ENCODE assay signal across 19 cellular contexts in the genomic region with DNA sequence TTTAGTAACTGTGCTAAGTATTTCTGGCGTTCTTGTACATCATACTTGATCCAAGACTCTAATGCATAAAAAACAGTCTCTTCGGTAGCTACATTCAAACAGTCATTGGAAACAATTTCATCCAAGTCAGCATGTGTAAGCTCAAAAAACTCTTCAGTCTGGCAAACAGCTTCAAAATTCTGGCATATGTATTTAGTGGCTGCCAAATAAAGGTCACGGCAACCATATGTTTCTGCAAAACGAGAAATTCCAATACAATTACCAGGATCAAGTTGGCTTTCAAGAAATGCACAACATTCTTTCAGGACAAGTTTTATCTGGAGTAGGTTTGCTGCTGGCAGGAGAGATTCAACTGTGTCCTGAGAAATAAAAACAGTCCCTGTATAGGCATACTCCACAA. TPM values are rescaled to one million over a fixed set of nuclear protein-coding genes. Genes with fewer than 3 reads are reported as not detected.
DNase-seq lines count a peak whose midpoint lies in the region; ATAC-seq and TF ChIP-seq lines count a peak whose summit lies in the region.
"Had no signal": no experiment of that assay in that cellular context is flagged by ENCODE, and none has a peak within 500 bp of the region (broad histone marks: within the 10 kb centered on the region; RNA-seq: fewer than 3 reads in every experiment).

No MANE protein-coding gene starts in this region.

- no peak overlapping the region for H2AFZ ChIP-seq in H9 (ENCODE audit: low read length)

- no peak overlapping the region for H2BK15ac ChIP-seq in H9 (ENCODE audit: low read depth, low read length)

- ATAC-seq in SK-N-SH treated with all-trans-retinoic acid at 6 μM for 48 hours: peak; percentile 96
- ATAC-seq: activated naive CD8-positive, alpha-beta T cell treated with anti-CD3 and anti-CD28 coated beads, Interleukin-2, amount 50 U/mL, for 24 hours; activated T-helper 17 cell treated with anti-CD3 and anti-CD28 coated beads, Interleukin-2, amount 50 U/mL, for 72 hours; left cardiac atrium; stimulated activated effector memory CD8-positive, alpha-beta T cell treated with anti-CD3 and anti-CD28 coated beads, Interleukin-12 subunit alpha, Interleukin-12 subunit beta, amount 100 ng/mL, for 72 hours had no signal

- CTCF ChIA-PET in MCF 10A (lab: Yijun Ruan, JAX): interaction anchor here (0.6 to 0.7 kb wide), 2 partner anchors 11 to 324 kb away, joined by 3 read pairs; no protein-coding TSS in a partner anchor

- H3K79me2 ChIP-seq in H9 (ENCODE audit: insufficient read depth, low read length): no peaks in the 10 kb centered on the region

- H4K20me1 ChIP-seq in H9 (ENCODE audit: control insufficient read depth, insufficient read depth, insufficient read length): no peaks in the 10 kb centered on the region

- H3K9me3 Mint-ChIP-seq in MCF 10A (ENCODE audit: unreplicated experiment) (no peaks in the 10 kb centered on the region), H9 (peaks cover 3 to 4% of the 10 kb centered on the region in 2 experiments; a peak in 3 of 5 replicates)
- H3K9me3 Mint-ChIP-seq: activated T-helper 17 cell treated with anti-CD3 and anti-CD28 coated beads, Interleukin-2, amount 50 U/mL, for 72 hours; CD8-positive, alpha-beta memory T cell; central memory CD8-positive, alpha-beta T cell had no signal

- H3T11ph ChIP-seq in H9 (ENCODE audit: low read length): no peak overlapping the region

- no peak overlapping the region for H3K9ac ChIP-seq in H9 (ENCODE audit: extremely low read depth, insufficient read length, low read length)

- DNase-seq in MCF 10A (ENCODE audit: unreplicated experiment) (no peak), breast epithelium (ENCODE audit: low spot score in 2 of 2) (no peak), fibroblast of peridontal ligament (ENCODE audit: extremely low read depth) (peak; percentile 95), H9 (no peak), HuH-7.5 (ENCODE audit: low spot score) (no peak), MV-4-11 (lab: John Stamatoyannopoulos, UW) (no peak)
- no peak for DNase-seq in effector CD4-positive, alpha-beta T cell
- DNase-seq: 8988T; activated CD4-positive, CD25-positive, alpha-beta regulatory T cell treated with anti-CD3 and anti-CD28 coated beads, Interleukin-2, amount 50 U/mL, for 72 hours; activated naive CD8-positive, alpha-beta T cell treated with anti-CD3 and anti-CD28 coated beads, Interleukin-2, amount 50 U/mL, for 24 hours; CD8-positive, alpha-beta memory T cell; DMS79; left cardiac atrium; NCI-H146; nephron progenitor cell had no signal

- H3K27me3 Mint-ChIP-seq in MCF 10A (ENCODE audit: insufficient read depth, unreplicated experiment) (no peaks in the 10 kb centered on the region), H9 (ENCODE audit: low read depth) (no peaks in the 10 kb centered on the region)
- H3K27me3 Mint-ChIP-seq: activated naive CD8-positive, alpha-beta T cell treated with anti-CD3 and anti-CD28 coated beads, Interleukin-2, amount 50 U/mL, for 24 hours; activated T-helper 17 cell treated with anti-CD3 and anti-CD28 coated beads, Interleukin-2, amount 50 U/mL, for 72 hours; CD8-positive, alpha-beta memory T cell; central memory CD8-positive, alpha-beta T cell had no signal

- H2BK20ac ChIP-seq in H9 (ENCODE audit: low read depth, low read length, poor library complexity, severe bottlenecking): no peak overlapping the region

- H3K9me3 ChIP-seq in breast epithelium (no peaks in the 10 kb centered on the region), H9 (ENCODE audit: control insufficient read depth, low read depth, low read length) (no peaks in the 10 kb centered on the region)

- no peak overlapping the region for H3K4ac ChIP-seq in H9 (ENCODE audit: low read depth, low read length)

- H3K36me3 ChIP-seq in breast epithelium: peaks cover 3% of the 10 kb centered on the region

- H3K23ac ChIP-seq in H9 (ENCODE audit: insufficient read length, low read depth, low read length): no peak overlapping the region

- H3K4me3 ChIP-seq in breast epithelium: no peak overlapping the region

- H3K27ac ChIP-seq in breast epithelium: no peak overlapping the region
- H3K27ac ChIP-seq in H9 (ENCODE audit: insufficient read length, low read depth, low read length): no peak overlapping the region

- no CpG with 5 or more reads among the region's 4 CpGs for WGBS in H9 (ENCODE audit: extremely low coverage, insufficient read length, low lambda C conversion rate)

- H2BK12ac ChIP-seq in H9 (ENCODE audit: insufficient read length, low read depth, low read length): no peak overlapping the region

- H2BK5ac ChIP-seq in H9 (ENCODE audit: insufficient read length, low read length): no peak overlapping the region

- H2AK5ac ChIP-seq in H9 (ENCODE audit: insufficient read length, low read length): no peak overlapping the region

- intact Hi-C loops in MCF 10A (cut with micrococcal nuclease) (no loop called here), breast epithelium (cut with DNase I; ENCODE audit: low total_unique reads) (no loop called here)

- no peak overlapping the region for H3K4me2 ChIP-seq in H9 (ENCODE audit: insufficient read depth, insufficient read length, low read length)

- no peak overlapping the region for H4K5ac ChIP-seq in H9 (ENCODE audit: insufficient read length, low read depth, low read length)

- H3K27me3 ChIP-seq in breast epithelium (no peaks in the 10 kb centered on the region), H9 (ENCODE audit: insufficient read depth, low read length) (no peaks in the 10 kb centered on the region)

- H3K4me3 Mint-ChIP-seq in MCF 10A (ENCODE audit: unreplicated experiment) (no peak overlapping the region), H9 (no peak overlapping the region)
- H3K4me3 Mint-ChIP-seq: activated naive CD8-positive, alpha-beta T cell treated with anti-CD3 and anti-CD28 coated beads, Interleukin-2, amount 50 U/mL, for 24 hours; activated T-helper 17 cell treated with anti-CD3 and anti-CD28 coated beads, Interleukin-2, amount 50 U/mL, for 72 hours; CD8-positive, alpha-beta memory T cell; central memory CD8-positive, alpha-beta T cell; nephron progenitor cell; stimulated activated effector memory CD8-positive, alpha-beta T cell treated with anti-CD3 and anti-CD28 coated beads, Interleukin-12 subunit alpha, Interleukin-12 subunit beta, amount 100 ng/mL, for 72 hours had no signal

- H3K4me1 Mint-ChIP-seq in MCF 10A (ENCODE audit: insufficient read depth, unreplicated experiment) (no peaks in the 10 kb centered on the region), H9 (no peaks in the 10 kb centered on the region)
- H3K4me1 Mint-ChIP-seq: nephron progenitor cell had no signal

- H3K36me3 Mint-ChIP-seq in MCF 10A (ENCODE audit: insufficient read depth, unreplicated experiment) (peaks cover 42% of the 10 kb centered on the region), H9 (ENCODE audit: insufficient read depth in 1 of 3, low read depth in 3 of 3) (peaks cover 17 to 49% (median 38%) of the 10 kb centered on the region in 3 experiments)

- no peak overlapping the region for H2BK120ac ChIP-seq in H9 (ENCODE audit: low read depth, low read length, poor library complexity, severe bottlenecking)

- no peaks in the 10 kb centered on the region for H3K23me2 ChIP-seq in H9 (ENCODE audit: insufficient read length, low read depth, low read length, poor library complexity, severe bottlenecking)

- no peak overlapping the region for H4K91ac ChIP-seq in H9 (ENCODE audit: insufficient read length, low read depth, low read length)

- H4K8ac ChIP-seq in H9 (replicated peaks; ENCODE audit: insufficient read length, low read depth, low read length): no peak overlapping the region

- BruUV-seq in MCF 10A (replicated peaks; lab: Mats Ljungman, UMichigan): TSS peak; percentile 30

- H3K27ac Mint-ChIP-seq in MCF 10A (ENCODE audit: low read depth, unreplicated experiment): no peak overlapping the region
- H3K27ac Mint-ChIP-seq in H9: no peak overlapping the region
- H3K27ac Mint-ChIP-seq: activated naive CD8-positive, alpha-beta T cell treated with anti-CD3 and anti-CD28 coated beads, Interleukin-2, amount 50 U/mL, for 24 hours; activated T-helper 17 cell treated with anti-CD3 and anti-CD28 coated beads, Interleukin-2, amount 50 U/mL, for 72 hours; nephron progenitor cell had no signal

- no peaks in the 10 kb centered on the region for H3K79me1 ChIP-seq in H9 (ENCODE audit: insufficient read depth, low read depth, low read length, poor library complexity, severe bottlenecking)

- H3K18ac ChIP-seq in H9 (ENCODE audit: insufficient read length, low read depth, low read length): no peak overlapping the region

- H3K56ac ChIP-seq in H9 (ENCODE audit: insufficient read length, low read depth, low read length): no peak overlapping the region

- no peak overlapping the region for H3K14ac ChIP-seq in H9 (ENCODE audit: insufficient read depth, low read length)

- H3K4me1 ChIP-seq in breast epithelium: no peaks in the 10 kb centered on the region
- H3K4me1 ChIP-seq in H9 (ENCODE audit: insufficient read depth, low read length): no peaks in the 10 kb centered on the region

- POLR2A ChIA-PET in MCF 10A (lab: Yijun Ruan, JAX): interaction anchor here (0.7 kb wide), 2 partner anchors 13 to 19 kb away, joined by 3 read pairs; no protein-coding TSS in a partner anchor

- TF ChIP-seq CTCF in MCF 10A (IDR thresholded peaks at IDR 0.05; ENCODE audit: unreplicated experiment) (no peak), breast epithelium (IDR thresholded peaks at IDR 0.05) (no peak), H9 (conservative IDR thresholded peaks at IDR 0.05) (no peak)

- no peak for TF ChIP-seq POLR2A in breast epithelium (IDR thresholded peaks at IDR 0.05)

TF ChIP-seq in SK-N-SH treated with all-trans-retinoic acid at 6 μM for 48 hours, 23 proteins besides CTCF, POLR2A, EP300 and RAD21 (continues in another document):
- TF ChIP-seq ZC3H10 (CRISPR knock-in tag; IDR thresholded peaks at IDR 0.05): no peak
- TF ChIP-seq ISL1 (CRISPR knock-in tag; IDR thresholded peaks at IDR 0.05): no peak
- TF ChIP-seq TOX (CRISPR knock-in tag; IDR thresholded peaks at IDR 0.05; ENCODE audit: borderline replicate concordance): no peak
- no peak for TF ChIP-seq ZNF8 (CRISPR knock-in tag; IDR thresholded peaks at IDR 0.05)
- no peak for TF ChIP-seq ZFP30 (CRISPR knock-in tag; IDR thresholded peaks at IDR 0.05)
- no peak for TF ChIP-seq PPARA (CRISPR knock-in tag; IDR thresholded peaks at IDR 0.05; ENCODE audit: borderline replicate concordance)
- no peak for TF ChIP-seq CSDC2 (CRISPR knock-in tag; IDR thresholded peaks at IDR 0.05)
- TF ChIP-seq GLIS3 (CRISPR knock-in tag; IDR thresholded peaks at IDR 0.05): no peak
- no peak for TF ChIP-seq ZNF565 (CRISPR knock-in tag; conservative IDR thresholded peaks at IDR 0.05; ENCODE audit: low read depth)
- TF ChIP-seq BACH2 (CRISPR knock-in tag; IDR thresholded peaks at IDR 0.05; ENCODE audit: borderline replicate concordance): no peak
- no peak for TF ChIP-seq RARB (CRISPR knock-in tag; IDR thresholded peaks at IDR 0.05)

RNA-seq across cellular contexts. Expression of gene KLHL28, which starts 16.5 kb away (rescaled TPM):
- total RNA-seq in MCF 10A (2022) (11.2 and 13.8 TPM in 2 replicates), breast epithelium (10 to 100 TPM in 2 of 3 donors, 1 to 10 TPM in 1; 9.9 to 17.7 (median 10.5) TPM), H9 (2021) (8.6 and 10.2 TPM in 2 replicates)

RNA-seq across cellular contexts. Expression of gene TOGARAM1, which starts 16.7 kb away (rescaled TPM):
- total RNA-seq in MCF 10A (2022) (12.0 and 15.8 TPM in 2 replicates), breast epithelium (10 to 100 TPM; 21.3 to 38.1 (median 22.9) TPM), H9 (2021) (9.6 and 11.4 TPM in 2 replicates)
